In the genomic region with DNA sequence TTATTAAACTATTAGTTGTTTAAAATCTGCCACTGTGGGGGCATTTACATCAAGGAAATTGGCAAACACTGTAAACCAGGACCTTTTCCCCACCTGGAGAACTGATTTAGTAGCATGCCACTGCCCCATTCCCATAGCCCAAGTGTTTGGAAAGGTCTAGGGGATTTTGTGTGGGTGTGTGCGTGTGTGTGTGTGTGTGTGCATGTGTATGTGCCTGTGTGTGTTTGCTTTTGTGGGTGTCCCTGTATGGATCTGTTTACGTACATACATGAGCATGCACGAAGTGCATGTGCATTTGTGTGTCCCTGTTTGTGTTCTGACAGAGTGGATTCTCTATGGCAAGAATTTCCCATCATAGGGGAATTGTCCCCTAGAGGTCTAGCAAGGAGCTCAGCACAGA, we compare ENCODE assay signal across 38 cellular contexts.
"Had no signal": no experiment of that assay in that cellular context is flagged by ENCODE, and none has a peak within 500 bp of the region (broad histone marks: within the 10 kb centered on the region; RNA-seq: fewer than 3 reads in every experiment).

No MANE protein-coding gene starts in this region.

- H3K4me3 Mint-ChIP-seq: activated naive CD4-positive, alpha-beta T cell treated with anti-CD3 and anti-CD28 coated beads for 36 hours; activated naive CD4-positive, alpha-beta T cell treated with anti-CD3 and anti-CD28 coated beads, Interleukin-2, amount 10 ng/mL, durations not matched to agents 7 days and 5 days; activated naive CD4-positive, alpha-beta T cell treated with anti-CD3 and anti-CD28 coated beads, Interleukin-2, amount 50 U/mL, for 24 hours; activated naive CD8-positive, alpha-beta T cell; activated naive CD8-positive, alpha-beta T cell treated with anti-CD3 and anti-CD28 coated beads for 36 hours; activated naive CD8-positive, alpha-beta T cell treated with anti-CD3 and anti-CD28 coated beads, Interleukin-2, amount 10 ng/mL, durations not matched to agents 7 days and 5 days; activated naive CD8-positive, alpha-beta T cell treated with anti-CD3 and anti-CD28 coated beads, Interleukin-2, amount 50 U/mL, for 24 hours; activated T-cell treated with anti-CD3 and anti-CD28 coated beads, Interleukin-2, amount 50 U/mL, for 24 hours; activated T-cell treated with anti-CD3 and anti-CD28 coated beads, Interleukin-2, amount 50 U/mL, for 4 hours; activated T-cell treated with anti-CD3 and anti-CD28 coated beads, Interleukin-2, amount 50 U/mL, for 72 hours; activated T-helper 1 cell treated with anti-CD3 and anti-CD28 coated beads, Interleukin-12 subunit alpha, Interleukin-12 subunit beta, Interleukin-2, Interleukin-4 antibody, amounts not matched to agents 30 ng/mL and 10 ng/mL and 1 ng/mL, durations not matched to agents 14 hours and 24 hours and 36 hours; activated T-helper 17 cell treated with anti-CD3 and anti-CD28 coated beads, Interleukin-2, amount 50 U/mL, for 72 hours; brain; central memory CD8-positive, alpha-beta T cell had no signal

- H3K36me3 ChIP-seq: adrenal gland, ascending aorta, brain microvascular endothelial cell, breast epithelium, cardiac muscle cell had no signal

- H3K4me1 ChIP-seq: adrenal gland, ascending aorta, breast epithelium had no signal

- H3K27ac Mint-ChIP-seq: activated naive CD4-positive, alpha-beta T cell treated with anti-CD3 and anti-CD28 coated beads for 36 hours; activated naive CD4-positive, alpha-beta T cell treated with anti-CD3 and anti-CD28 coated beads, Interleukin-2, amount 10 ng/mL, durations not matched to agents 7 days and 5 days; activated naive CD4-positive, alpha-beta T cell treated with anti-CD3 and anti-CD28 coated beads, Interleukin-2, amount 50 U/mL, for 24 hours; activated naive CD4-positive, alpha-beta T cell treated with anti-CD3 and anti-CD28 coated beads, Interleukin-2, amount 50 U/mL, for 72 hours; activated naive CD8-positive, alpha-beta T cell; activated naive CD8-positive, alpha-beta T cell treated with anti-CD3 and anti-CD28 coated beads for 36 hours; activated naive CD8-positive, alpha-beta T cell treated with anti-CD3 and anti-CD28 coated beads, Interleukin-2, amount 10 ng/mL, durations not matched to agents 7 days and 5 days; activated naive CD8-positive, alpha-beta T cell treated with anti-CD3 and anti-CD28 coated beads, Interleukin-2, amount 50 U/mL, for 24 hours; activated T-cell treated with anti-CD3 and anti-CD28 coated beads, Interleukin-2, amount 50 U/mL, for 24 hours; activated T-cell treated with anti-CD3 and anti-CD28 coated beads, Interleukin-2, amount 50 U/mL, for 72 hours; activated T-helper 1 cell treated with anti-CD3 and anti-CD28 coated beads, Interleukin-12 subunit alpha, Interleukin-12 subunit beta, Interleukin-2, Interleukin-4 antibody, amounts not matched to agents 30 ng/mL and 10 ng/mL and 1 ng/mL, durations not matched to agents 14 hours and 24 hours and 36 hours; activated T-helper 17 cell treated with anti-CD3 and anti-CD28 coated beads, Interleukin-2, amount 50 U/mL, for 72 hours; activated T-helper 2 cell treated with anti-CD3 and anti-CD28 coated beads, Interferon-gamma antibody, Interleukin-2, Interleukin-4, amounts not matched to agents 10 μg/mL and 5 μg/mL and 100 μg/mL, durations not matched to agents 14 hours and 24 hours and 36 hours had no signal

- ATAC-seq: activated naive CD4-positive, alpha-beta T cell treated with anti-CD3 and anti-CD28 coated beads, Interleukin-2, amount 50 U/mL, for 72 hours; activated naive CD8-positive, alpha-beta T cell treated with anti-CD3 and anti-CD28 coated beads, Interleukin-2, amount 50 U/mL, for 24 hours; activated T-cell treated with anti-CD3 and anti-CD28 coated beads, Interleukin-2, amount 50 U/mL, for 4 hours; activated T-cell treated with anti-CD3 and anti-CD28 coated beads, Interleukin-2, amount 50 U/mL, for 72 hours; activated T-helper 17 cell treated with anti-CD3 and anti-CD28 coated beads, Interleukin-2, amount 50 U/mL, for 72 hours; body of pancreas had no signal

- DNase-seq: activated effector memory CD4-positive, alpha-beta T cell treated with anti-CD3 and anti-CD28 coated beads, Interleukin-2, amount 50 U/mL, for 16 hours; activated effector memory CD4-positive, alpha-beta T cell treated with Interleukin-2 at 50 U/mL for 16 hours; activated gamma-delta T cell; activated gamma-delta T cell treated with Interleukin-2 at 50 U/mL for 16 hours; activated naive CD4-positive, alpha-beta T cell; activated naive CD4-positive, alpha-beta T cell treated with anti-CD3 and anti-CD28 coated beads for 36 hours; activated naive CD4-positive, alpha-beta T cell treated with anti-CD3 and anti-CD28 coated beads, Interleukin-2, amount 10 ng/mL, durations not matched to agents 7 days and 5 days; activated naive CD4-positive, alpha-beta T cell treated with anti-CD3 and anti-CD28 coated beads, Interleukin-2, amount 50 U/mL, for 16 hours; activated naive CD4-positive, alpha-beta T cell treated with Interleukin-2 at 50 U/mL for 16 hours; activated naive CD8-positive, alpha-beta T cell treated with anti-CD3 and anti-CD28 coated beads for 36 hours; activated naive CD8-positive, alpha-beta T cell treated with anti-CD3 and anti-CD28 coated beads, Interleukin-2, amount 10 ng/mL, durations not matched to agents 7 days and 5 days; activated naive CD8-positive, alpha-beta T cell treated with anti-CD3 and anti-CD28 coated beads, Interleukin-2, amount 50 U/mL, for 24 hours; activated T-cell treated with anti-CD3 and anti-CD28 coated beads, Interleukin-2, amount 50 U/mL, for 24 hours; activated T-cell treated with anti-CD3 and anti-CD28 coated beads, Interleukin-2, amount 50 U/mL, for 4 hours; activated T-cell treated with anti-CD3 and anti-CD28 coated beads, Interleukin-2, amount 50 U/mL, for 48 hours; activated T-cell treated with anti-CD3 and anti-CD28 coated beads, Interleukin-2, amount 50 U/mL, for 72 hours; adrenal gland; amniotic stem cell; amygdala; anterior cingulate cortex; body of pancreas; brain microvascular endothelial cell; caudate nucleus; central memory CD4-positive, alpha-beta T cell; cerebellar nuclear complex had no signal

- H3K4me3 ChIP-seq: adrenal gland, ascending aorta, body of pancreas, breast epithelium, cardiac muscle cell had no signal

- H3K27me3 ChIP-seq: adrenal gland, ascending aorta, body of pancreas, brain microvascular endothelial cell, breast epithelium, cardiac muscle cell had no signal

- H3K4me1 Mint-ChIP-seq: activated naive CD4-positive, alpha-beta T cell treated with anti-CD3 and anti-CD28 coated beads, Interleukin-2, amount 10 ng/mL, durations not matched to agents 7 days and 5 days; activated naive CD4-positive, alpha-beta T cell treated with anti-CD3 and anti-CD28 coated beads, Interleukin-2, amount 50 U/mL, for 24 hours; central memory CD8-positive, alpha-beta T cell had no signal

- H3K36me3 Mint-ChIP-seq: activated naive CD4-positive, alpha-beta T cell treated with anti-CD3 and anti-CD28 coated beads, Interleukin-2, amount 10 ng/mL, durations not matched to agents 7 days and 5 days; activated naive CD4-positive, alpha-beta T cell treated with anti-CD3 and anti-CD28 coated beads, Interleukin-2, amount 50 U/mL, for 24 hours; activated naive CD4-positive, alpha-beta T cell treated with anti-CD3 and anti-CD28 coated beads, Interleukin-2, amount 50 U/mL, for 72 hours; activated naive CD8-positive, alpha-beta T cell; activated naive CD8-positive, alpha-beta T cell treated with anti-CD3 and anti-CD28 coated beads for 36 hours; activated naive CD8-positive, alpha-beta T cell treated with anti-CD3 and anti-CD28 coated beads, Interleukin-2, amount 10 ng/mL, durations not matched to agents 7 days and 5 days; brain had no signal

- FAIRE-seq: astrocyte, bronchial epithelial cell had no signal

- H3K9me3 Mint-ChIP-seq: activated naive CD4-positive, alpha-beta T cell treated with anti-CD3 and anti-CD28 coated beads for 36 hours; activated naive CD4-positive, alpha-beta T cell treated with anti-CD3 and anti-CD28 coated beads, Interleukin-2, amount 10 ng/mL, durations not matched to agents 7 days and 5 days; activated naive CD4-positive, alpha-beta T cell treated with anti-CD3 and anti-CD28 coated beads, Interleukin-2, amount 50 U/mL, for 24 hours; activated naive CD4-positive, alpha-beta T cell treated with anti-CD3 and anti-CD28 coated beads, Interleukin-2, amount 50 U/mL, for 72 hours; activated naive CD8-positive, alpha-beta T cell treated with anti-CD3 and anti-CD28 coated beads for 36 hours; activated naive CD8-positive, alpha-beta T cell treated with anti-CD3 and anti-CD28 coated beads, Interleukin-2, amount 10 ng/mL, durations not matched to agents 7 days and 5 days; activated naive CD8-positive, alpha-beta T cell treated with anti-CD3 and anti-CD28 coated beads, Interleukin-2, amount 50 U/mL, for 24 hours; activated T-cell treated with anti-CD3 and anti-CD28 coated beads, Interleukin-2, amount 50 U/mL, for 24 hours; activated T-cell treated with anti-CD3 and anti-CD28 coated beads, Interleukin-2, amount 50 U/mL, for 4 hours; activated T-cell treated with anti-CD3 and anti-CD28 coated beads, Interleukin-2, amount 50 U/mL, for 72 hours; activated T-helper 1 cell treated with anti-CD3 and anti-CD28 coated beads, Interleukin-12 subunit alpha, Interleukin-12 subunit beta, Interleukin-2, Interleukin-4 antibody, amounts not matched to agents 30 ng/mL and 10 ng/mL and 1 ng/mL, durations not matched to agents 14 hours and 24 hours and 36 hours; activated T-helper 17 cell treated with anti-CD3 and anti-CD28 coated beads, Interleukin-2, amount 50 U/mL, for 72 hours; activated T-helper 2 cell treated with anti-CD3 and anti-CD28 coated beads, Interferon-gamma antibody, Interleukin-2, Interleukin-4, amounts not matched to agents 10 μg/mL and 5 μg/mL and 100 μg/mL, durations not matched to agents 14 hours and 24 hours and 36 hours; central memory CD8-positive, alpha-beta T cell had no signal

- H3K9me3 ChIP-seq: adrenal gland, ascending aorta, body of pancreas, breast epithelium had no signal

- H3K27ac ChIP-seq: adrenal gland, ascending aorta, body of pancreas, brain microvascular endothelial cell, breast epithelium, cardiac muscle cell had no signal
